ENCODE assay signal across 12 cellular contexts in the genomic region with DNA sequence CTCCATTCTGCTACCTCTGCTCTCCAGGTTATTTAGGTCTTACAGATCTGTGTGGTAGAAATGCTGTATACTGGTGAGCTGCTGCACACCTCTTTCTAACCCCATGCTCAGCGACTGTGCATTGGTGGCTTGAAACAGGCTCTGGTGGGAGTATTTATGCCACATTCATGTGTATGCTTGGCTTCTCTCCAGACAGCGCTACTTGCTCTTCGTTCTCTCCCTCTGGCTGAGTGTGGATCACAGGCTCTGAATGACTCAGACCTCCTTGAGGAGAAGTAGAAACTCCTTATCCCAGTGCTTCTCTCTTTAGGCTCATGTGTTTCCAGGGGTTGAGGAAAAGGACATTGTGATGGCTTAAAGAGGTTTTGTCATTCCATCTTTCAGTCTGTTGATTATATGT. TPM values are rescaled to one million over a fixed set of nuclear protein-coding genes. Genes with fewer than 3 reads are reported as not detected.
DNase-seq lines count a peak whose midpoint lies in the region; ATAC-seq and TF ChIP-seq lines count a peak whose summit lies in the region.
"Had no signal": no experiment of that assay in that cellular context is flagged by ENCODE, and none has a peak within 500 bp of the region (broad histone marks: within the 10 kb centered on the region; RNA-seq: fewer than 3 reads in every experiment).

No MANE protein-coding gene starts in this region.

- peak overlapping the region in 4 of 5 experiments; percentile 42 to 69 (median 57) for H3K27ac Mint-ChIP-seq in brain

- DNase-seq in AG08396 (ENCODE audit: low spot score) (peak; percentile 53), HPDE6-E6E7 (ENCODE audit: extremely low spot score) (peak; percentile 52), kidney tubule cell (ENCODE audit: low spot score) (peak; percentile 93), NCI-H774 (lab: John Stamatoyannopoulos, UW) (no peak), T-helper 2 cell (no peak), prostate gland (ENCODE audit: low spot score) (no peak)
- DNase-seq: activated CD4-positive, alpha-beta T cell treated with anti-CD3 and anti-CD28 coated beads, Interleukin-2, amount 50 U/mL, for 4 hours; MM.1S; Peyer's patch had no signal

- WGBS in prostate gland = 44% methylated on average over 3 of the region's 3 CpGs

- H3K4me1 Mint-ChIP-seq in brain = peaks cover 33% of the 10 kb centered on the region

- no peak for TF ChIP-seq POLR2A in prostate gland (IDR thresholded peaks at IDR 0.05)

- H3K36me3 ChIP-seq in prostate gland = no peaks in the 10 kb centered on the region
- H3K36me3 ChIP-seq: ascending aorta, Peyer's patch had no signal

- no peaks in the 10 kb centered on the region for H3K27me3 Mint-ChIP-seq in brain

- no peak for ATAC-seq in GM21529 (IDR thresholded peaks at IDR 0.05; ENCODE audit: unreplicated experiment)

- H3K4me3 ChIP-seq in prostate gland = no peak overlapping the region
- H3K4me3 ChIP-seq: ascending aorta, Peyer's patch had no signal

- no peaks in the 10 kb centered on the region for H3K9me3 ChIP-seq in prostate gland
- H3K9me3 ChIP-seq: ascending aorta, Peyer's patch had no signal

- no peaks in the 10 kb centered on the region for H3K27me3 ChIP-seq in prostate gland (replicated peaks; ENCODE audit: insufficient read depth)
- H3K27me3 ChIP-seq: ascending aorta, Peyer's patch had no signal

- H3K36me3 Mint-ChIP-seq in brain = peaks cover 27% of the 10 kb centered on the region

- H3K27ac ChIP-seq in prostate gland = no peak overlapping the region
- H3K27ac ChIP-seq: Peyer's patch had no signal

- peaks cover 0 to 4% (median 2%) of the 10 kb centered on the region in 5 experiments for H3K9me3 Mint-ChIP-seq in brain

- TF ChIP-seq CTCF in brain (conservative IDR thresholded peaks at IDR 0.05) (no peak), prostate gland (IDR thresholded peaks at IDR 0.05) (no peak)

- no peak overlapping the region for H3K4me3 Mint-ChIP-seq in brain

- intact Hi-C loops in prostate gland (cut with DNase I) = no loop called here

- no peaks in the 10 kb centered on the region for H3K4me1 ChIP-seq in prostate gland (replicated peaks)

RNA-seq across cellular contexts. Expression of a gene that starts 54.9 kb away (rescaled TPM):
- 15.2 TPM for polyA plus RNA-seq in brain (ENCODE audit: insufficient read depth, low read depth, low replicate concordance)
- total RNA-seq in prostate gland = 10 to 100 TPM; 25.1 to 52.5 TPM

Comparison
In these comparisons a context has a peak if more than half of its experiments do, and no peak if none do; other contexts are left out.
1. DNase-seq: peak in AG08396 (single experiment), HPDE6-E6E7 (single experiment) and kidney tubule cell (single experiment); none in NCI-H774 (single experiment), T-helper 2 cell (0 of 5) and prostate gland (single experiment).